2 cellular contexts compared by ENCODE assay signal in genomic region chr7:147801762-147802161, GRCh38.
DNase-seq lines count a peak whose midpoint lies in the region; TF ChIP-seq lines count a peak whose summit lies in the region.
"Not testable (repeated sequence)": the region's sequence is repeated elsewhere in the genome, so short reads cannot be mapped to it uniquely, and the experiment has no call there.

No MANE protein-coding gene starts in this region.

- not testable (repeated sequence) for H3K9me3 Mint-ChIP-seq in glutamatergic neuron (ENCODE audit: unreplicated experiment)

- H3K4me3 Mint-ChIP-seq in glutamatergic neuron (ENCODE audit: unreplicated experiment): not testable (repeated sequence)

- H3K4me1 Mint-ChIP-seq in glutamatergic neuron (ENCODE audit: low read depth, unreplicated experiment): peaks cover 21% of the 10 kb centered on the region

- TF ChIP-seq CTCF in glutamatergic neuron (IDR thresholded peaks at IDR 0.05; ENCODE audit: partially characterized antibody, unreplicated experiment): not testable (repeated sequence)

- H3K27me3 Mint-ChIP-seq in glutamatergic neuron (ENCODE audit: unreplicated experiment): not testable (repeated sequence)

- not testable (repeated sequence) for H3K36me3 Mint-ChIP-seq in glutamatergic neuron (ENCODE audit: unreplicated experiment)

- DNase-seq in NCI-H748 (lab: John Stamatoyannopoulos, UW; ENCODE audit: unreplicated experiment): peak; percentile 7
- not testable (repeated sequence) for DNase-seq in glutamatergic neuron

- peak overlapping the region; percentile 33 for H3K27ac Mint-ChIP-seq in glutamatergic neuron (ENCODE audit: unreplicated experiment)
